9 cellular contexts compared by ENCODE assay signal in genomic region chr7:1052031-1052818, GRCh38. TPM values are rescaled to one million over a fixed set of nuclear protein-coding genes. Genes with fewer than 3 reads are reported as not detected.
DNase-seq lines count a peak whose midpoint lies in the region; ATAC-seq, FAIRE-seq and TF ChIP-seq lines count a peak whose summit lies in the region.
"Had no signal": no experiment of that assay in that cellular context is flagged by ENCODE, and none has a peak within 500 bp of the region (broad histone marks: within the 10 kb centered on the region; RNA-seq: fewer than 3 reads in every experiment).

No MANE protein-coding gene starts in this region.

- H3K4me3 Mint-ChIP-seq in CD4-positive, CD25-positive, alpha-beta regulatory T cell, result peak overlapping the region in 2 of 4 donors; percentile 65 to 73
- H3K4me3 Mint-ChIP-seq: stimulated activated naive CD8-positive, alpha-beta T cell treated with anti-CD3 and anti-CD28 coated beads, Interleukin-15, Interleukin-2, amounts not matched to agents 100 ng/mL and 50 ng/mL, for 24 hours had no signal

- no peak for FAIRE-seq in kidney (lab: Jason Lieb, UNC)

- no peaks in the 10 kb centered on the region for H3K9me3 ChIP-seq in CD4-positive, CD25-positive, alpha-beta regulatory T cell (ENCODE audit: control insufficient read depth in 2 of 2, low read length in 2 of 2)
- no peaks in the 10 kb centered on the region for H3K9me3 ChIP-seq in body of pancreas
- no peaks in the 10 kb centered on the region for H3K9me3 ChIP-seq in kidney (ENCODE audit: control insufficient read depth in 1 of 2, low read length in 2 of 2)
- no peaks in the 10 kb centered on the region for H3K9me3 ChIP-seq in spleen

- no peaks in the 10 kb centered on the region for H3K27me3 ChIP-seq in CD4-positive, CD25-positive, alpha-beta regulatory T cell (ENCODE audit: control insufficient read depth, insufficient read depth, low read length)
- H3K27me3 ChIP-seq in body of pancreas, result no peaks in the 10 kb centered on the region
- peaks cover 0 to 49% (median 0%) of the 10 kb centered on the region in 7 donors for H3K27me3 ChIP-seq in spleen (replicated peaks in 1 of 7)

- peaks cover 51% of the 10 kb centered on the region for H3K4me1 ChIP-seq in CD4-positive, CD25-positive, alpha-beta regulatory T cell (ENCODE audit: control insufficient read depth, insufficient read depth, low read length, poor library complexity, severe bottlenecking)
- H3K4me1 ChIP-seq in body of pancreas (peaks cover 7% of the 10 kb centered on the region), kidney (ENCODE audit: control insufficient read depth in 1 of 2, insufficient read depth in 1 of 2, low read depth in 1 of 2, low read length in 2 of 2) (peaks cover 17 to 45% of the 10 kb centered on the region in 2 donors), spleen (peaks cover 38 to 100% (median 86%) of the 10 kb centered on the region in 6 donors)

- ATAC-seq in CD4-positive, CD25-positive, alpha-beta regulatory T cell (ENCODE audit: low read depth in 2 of 2), result no peak
- ATAC-seq in body of pancreas (no peak), HG02759 (IDR thresholded peaks at IDR 0.05; ENCODE audit: unreplicated experiment) (no peak), HG02623 (IDR thresholded peaks at IDR 0.05; ENCODE audit: unreplicated experiment) (no peak)

- H3K4me3 ChIP-seq in CD4-positive, CD25-positive, alpha-beta regulatory T cell (ENCODE audit: low read depth, low read length), result no peak overlapping the region
- H3K4me3 ChIP-seq in body of pancreas (no peak overlapping the region), kidney (ENCODE audit: low read length in 2 of 2) (no peak overlapping the region), spleen (no peak overlapping the region)

- H3K27me3 Mint-ChIP-seq in CD4-positive, CD25-positive, alpha-beta regulatory T cell, result no peaks in the 10 kb centered on the region
- H3K27me3 Mint-ChIP-seq: stimulated activated naive CD8-positive, alpha-beta T cell treated with anti-CD3 and anti-CD28 coated beads, Interleukin-15, Interleukin-2, amounts not matched to agents 100 ng/mL and 50 ng/mL, for 24 hours had no signal

- H3K27ac Mint-ChIP-seq in CD4-positive, CD25-positive, alpha-beta regulatory T cell, result peak overlapping the region in 2 of 3 donors; percentile 77 to 85
- H3K27ac Mint-ChIP-seq: stimulated activated naive CD8-positive, alpha-beta T cell treated with anti-CD3 and anti-CD28 coated beads, Interleukin-15, Interleukin-2, amounts not matched to agents 100 ng/mL and 50 ng/mL, for 24 hours had no signal

- H3K4me1 Mint-ChIP-seq in CD4-positive, CD25-positive, alpha-beta regulatory T cell, result peaks cover 7 to 56% (median 24%) of the 10 kb centered on the region in 4 donors

- no peaks in the 10 kb centered on the region for H3K9me3 Mint-ChIP-seq in CD4-positive, CD25-positive, alpha-beta regulatory T cell
- H3K9me3 Mint-ChIP-seq: stimulated activated naive CD8-positive, alpha-beta T cell treated with anti-CD3 and anti-CD28 coated beads, Interleukin-15, Interleukin-2, amounts not matched to agents 100 ng/mL and 50 ng/mL, for 24 hours had no signal

- TF ChIP-seq CTCF in body of pancreas (IDR thresholded peaks at IDR 0.05) (no peak), kidney (IDR thresholded peaks at IDR 0.05; ENCODE audit: borderline replicate concordance, extremely low read depth, insufficient read depth) (no peak), spleen (IDR thresholded peaks at IDR 0.05 in 8 of 11, conservative IDR thresholded peaks at IDR 0.05 in 3 of 11) (no peak)

- intact Hi-C loops in body of pancreas (cut with DNase I), result no loop called here
- intact Hi-C loops in kidney (cut with DNase I), result no loop called here
- intact Hi-C loops in spleen (cut with DNase I; ENCODE audit: low total_unique reads), result no loop called here

- no peaks in the 10 kb centered on the region for H3K36me3 ChIP-seq in CD4-positive, CD25-positive, alpha-beta regulatory T cell (ENCODE audit: control insufficient read depth, insufficient read depth, low read length)
- H3K36me3 ChIP-seq in body of pancreas (replicated peaks in 1 of 2; ENCODE audit: insufficient read depth in 1 of 2, low read depth in 2 of 2) (no peaks in the 10 kb centered on the region), kidney (ENCODE audit: control insufficient read depth in 1 of 2, insufficient read depth in 2 of 2, low read length in 2 of 2) (no peaks in the 10 kb centered on the region), spleen (peaks cover 0 to 3% (median 0%) of the 10 kb centered on the region in 6 donors)

- DNase-seq in CD4-positive, CD25-positive, alpha-beta regulatory T cell, result no peak
- DNase-seq in body of pancreas (no peak), kidney (peak; percentile 83), spleen (peak; percentile 73), NCI-H2029 treated with DMSO at 0.1 percent for 48 hours (lab: John Stamatoyannopoulos, UW) (no peak), NCI-H748 (lab: John Stamatoyannopoulos, UW; ENCODE audit: unreplicated experiment) (no peak)

- H3K36me3 Mint-ChIP-seq in CD4-positive, CD25-positive, alpha-beta regulatory T cell, result no peaks in the 10 kb centered on the region

- no peak overlapping the region for H3K9ac ChIP-seq in kidney (ENCODE audit: low read length in 2 of 2)

- TF ChIP-seq POLR2A in body of pancreas (IDR thresholded peaks at IDR 0.05) (no peak), spleen (IDR thresholded peaks at IDR 0.05) (no peak)

- 69 to 73% methylated on average over 11 to 20 of the region's 20 CpGs for WGBS in body of pancreas, 2 donors
- 68 to 79% (median 74%) methylated on average over 18 to 20 of the region's 20 CpGs for WGBS in spleen, 5 donors

- H3K27ac ChIP-seq in CD4-positive, CD25-positive, alpha-beta regulatory T cell (ENCODE audit: insufficient read depth, low read length, poor library complexity, severe bottlenecking), result no peak overlapping the region
- H3K27ac ChIP-seq in body of pancreas, result peak overlapping the region in 3 of 4 donors; percentile 1 to 60 (median 55)
- H3K27ac ChIP-seq in kidney (ENCODE audit: low read depth in 2 of 2, low read length in 2 of 2), result peak overlapping the region; percentile 63 to 74
- H3K27ac ChIP-seq in spleen, result peak overlapping the region; percentile 29 to 82 (median 74)

RNA-seq across cellular contexts. Expression of gene GPR146, which starts 7.9 kb away (rescaled TPM):
- 21.5 TPM for total RNA-seq in CD4-positive, CD25-positive, alpha-beta regulatory T cell
- 10 to 100 TPM; 14.1 to 26.4 (median 19.4) TPM for polyA plus RNA-seq in CD4-positive, CD25-positive, alpha-beta regulatory T cell
- total RNA-seq in body of pancreas (10 to 100 TPM in 1 of 2 donors, 1 to 10 TPM in 1; 8.8 to 11.2 TPM), kidney (10.3 TPM), spleen (10 to 100 TPM in 5 of 7 donors, 1 to 10 TPM in 2; 7.1 to 19.2 (median 13.3) TPM)
- polyA plus RNA-seq in kidney (ENCODE audit: insufficient read depth, low read depth, low replicate concordance) (7.6 TPM), spleen (1 to 10 TPM; 3.9 to 7.3 (median 5.0) TPM)

RNA-seq across cellular contexts. Expression of gene GPER1, which starts 35.7 kb away (rescaled TPM):
- total RNA-seq in CD4-positive, CD25-positive, alpha-beta regulatory T cell, result not detected
- under 1 TPM in 1 of 4 donors, not detected in 3; 0.10 TPM for polyA plus RNA-seq in CD4-positive, CD25-positive, alpha-beta regulatory T cell
- total RNA-seq in body of pancreas, result 1 to 10 TPM in 1 of 2 donors, not detected in 1; 1.0 TPM
- 5.2 TPM for total RNA-seq in kidney
- 4.8 TPM for polyA plus RNA-seq in kidney (ENCODE audit: insufficient read depth, low read depth, low replicate concordance)
- 10 to 100 TPM in 1 of 7 donors, 1 to 10 TPM in 6; 3.0 to 14.2 (median 6.1) TPM for total RNA-seq in spleen
- 1 to 10 TPM; 3.7 to 6.4 (median 3.9) TPM for polyA plus RNA-seq in spleen

Comparison
In these comparisons a context has a peak if more than half of its experiments do, and no peak if none do; other contexts are left out.
1. DNase-seq: peak in kidney (single experiment) and spleen (single experiment); none in CD4-positive, CD25-positive, alpha-beta regulatory T cell (0 of 3), body of pancreas (0 of 4), NCI-H2029 treated with DMSO at 0.1 percent for 48 hours (single experiment) and NCI-H748 (single experiment).